ENCODE assay signal across 11 cellular contexts in genomic region chr2:8202139-8202538, GRCh38.
DNase-seq lines count a peak whose midpoint lies in the region; ATAC-seq and TF ChIP-seq lines count a peak whose summit lies in the region.
"Had no signal": no experiment of that assay in that cellular context is flagged by ENCODE, and none has a peak within 500 bp of the region (broad histone marks: within the 10 kb centered on the region; RNA-seq: fewer than 3 reads in every experiment).

No MANE protein-coding gene starts in this region.

- H3K4me3 ChIP-seq in psoas muscle (no peak overlapping the region), gastroesophageal sphincter (no peak overlapping the region), transverse colon (no peak overlapping the region)
- H3K4me3 ChIP-seq: stomach had no signal

- H3K4me1 ChIP-seq in psoas muscle = no peaks in the 10 kb centered on the region
- no peaks in the 10 kb centered on the region for H3K4me1 ChIP-seq in gastroesophageal sphincter
- H3K4me1 ChIP-seq in transverse colon = no peaks in the 10 kb centered on the region
- H3K4me1 ChIP-seq: stomach had no signal

- intact Hi-C loops in psoas muscle (cut with DNase I) (no loop called here), transverse colon (cut with DNase I; ENCODE audit: low total_unique reads) (no loop called here)

- DNase-seq in activated CD4-positive, alpha-beta memory T cell treated with anti-CD3 and anti-CD28 coated beads, Interleukin-2, amount 10 ng/mL, durations not matched to agents 7 days and 5 days = no peak
- DNase-seq in psoas muscle (no peak), transverse colon (no peak)
- DNase-seq in activated CD4-positive, alpha-beta T cell treated with anti-CD3 and anti-CD28 coated beads, Interleukin-2, amount 50 U/mL, for 1 hour = no peak
- DNase-seq: KBM-7, stomach, T-cell had no signal

- CTCF ChIA-PET in activated CD4-positive, alpha-beta memory T cell treated with anti-CD3 and anti-CD28 coated beads, Interleukin-2, amount 10 ng/mL, durations not matched to agents 7 days and 5 days (lab: Charles Lee) = no interaction called here

- POLR2A ChIA-PET in activated CD4-positive, alpha-beta memory T cell treated with anti-CD3 and anti-CD28 coated beads, Interleukin-2, amount 10 ng/mL, durations not matched to agents 7 days and 5 days (lab: Charles Lee) = no interaction called here

- TF ChIP-seq EP300 in gastroesophageal sphincter (IDR thresholded peaks at IDR 0.05) (no peak), transverse colon (IDR thresholded peaks at IDR 0.05; ENCODE audit: low read depth) (no peak)

- in situ Hi-C loops in transverse colon (cut with MboI; ENCODE audit: low pct_ligation_motif_present in 1 of 4, low pct_unique_long_range_greater_than_20kb in 1 of 4, low sequenced_read_pairs in 3 of 4) = no loop called here

- TF ChIP-seq CTCF in psoas muscle (IDR thresholded peaks at IDR 0.05) = no peak
- TF ChIP-seq CTCF in gastroesophageal sphincter (IDR thresholded peaks at IDR 0.05) = no peak
- no peak for TF ChIP-seq CTCF in transverse colon (IDR thresholded peaks at IDR 0.05)

- TF ChIP-seq POLR2A in gastroesophageal sphincter (IDR thresholded peaks at IDR 0.05) (no peak), transverse colon (IDR thresholded peaks at IDR 0.05) (no peak)

- H3K36me3 ChIP-seq in psoas muscle (ENCODE audit: insufficient read depth in 1 of 2, low read depth in 1 of 2) (no peaks in the 10 kb centered on the region), gastroesophageal sphincter (no peaks in the 10 kb centered on the region), transverse colon (no peaks in the 10 kb centered on the region)
- H3K36me3 ChIP-seq: stomach had no signal

- no peaks in the 10 kb centered on the region for H3K27me3 Mint-ChIP-seq in activated CD4-positive, alpha-beta memory T cell treated with anti-CD3 and anti-CD28 coated beads, Interleukin-2, amount 10 ng/mL, durations not matched to agents 7 days and 5 days

- H3K27ac ChIP-seq in psoas muscle (no peak overlapping the region), gastroesophageal sphincter (no peak overlapping the region), transverse colon (no peak overlapping the region)
- H3K27ac ChIP-seq: stomach had no signal

- no peak overlapping the region for H3K4me3 Mint-ChIP-seq in activated CD4-positive, alpha-beta memory T cell treated with anti-CD3 and anti-CD28 coated beads, Interleukin-2, amount 10 ng/mL, durations not matched to agents 7 days and 5 days
- H3K4me3 Mint-ChIP-seq: T-cell had no signal

- peaks cover 24% of the 10 kb centered on the region for H3K36me3 Mint-ChIP-seq in activated CD4-positive, alpha-beta memory T cell treated with anti-CD3 and anti-CD28 coated beads, Interleukin-2, amount 10 ng/mL, durations not matched to agents 7 days and 5 days (ENCODE audit: low read depth)
- H3K36me3 Mint-ChIP-seq: T-cell had no signal

- peaks cover 13% of the 10 kb centered on the region for H3K4me1 Mint-ChIP-seq in activated CD4-positive, alpha-beta memory T cell treated with anti-CD3 and anti-CD28 coated beads, Interleukin-2, amount 10 ng/mL, durations not matched to agents 7 days and 5 days

- H3K27me3 ChIP-seq in psoas muscle (ENCODE audit: insufficient read depth in 3 of 3, low read length in 2 of 3) (no peaks in the 10 kb centered on the region), gastroesophageal sphincter (no peaks in the 10 kb centered on the region), transverse colon (no peaks in the 10 kb centered on the region)
- H3K27me3 ChIP-seq: stomach had no signal

- ATAC-seq in GM18499 (IDR thresholded peaks at IDR 0.05; ENCODE audit: insufficient read depth, unreplicated experiment) (peak; percentile 95), GM21390 (IDR thresholded peaks at IDR 0.05; ENCODE audit: unreplicated experiment) (peak; percentile 76), HG03558 (IDR thresholded peaks at IDR 0.05; ENCODE audit: extremely low read depth, unreplicated experiment) (peak; percentile 81), psoas muscle (no peak), gastroesophageal sphincter (no peak)
- ATAC-seq: T-cell had no signal

- H3K9me3 Mint-ChIP-seq in activated CD4-positive, alpha-beta memory T cell treated with anti-CD3 and anti-CD28 coated beads, Interleukin-2, amount 10 ng/mL, durations not matched to agents 7 days and 5 days = peaks cover 11% of the 10 kb centered on the region

- H3K27ac Mint-ChIP-seq in activated CD4-positive, alpha-beta memory T cell treated with anti-CD3 and anti-CD28 coated beads, Interleukin-2, amount 10 ng/mL, durations not matched to agents 7 days and 5 days = peak overlapping the region; percentile 17
- H3K27ac Mint-ChIP-seq: T-cell had no signal

- peaks cover 6% of the 10 kb centered on the region for H3K9me3 ChIP-seq in psoas muscle
- H3K9me3 ChIP-seq in gastroesophageal sphincter = no peaks in the 10 kb centered on the region
- peaks cover 0 to 4% of the 10 kb centered on the region in 2 donors for H3K9me3 ChIP-seq in transverse colon

- WGBS in psoas muscle, 3 donors = 38 to 45% (median 40%) methylated on average over 7 of the region's 7 CpGs
- WGBS in gastroesophageal sphincter (ENCODE audit: low coverage in 1 of 2), 2 donors = 80 to 83% methylated on average over 7 of the region's 7 CpGs
- 62% methylated on average over 7 of the region's 7 CpGs; no CpG with 5 or more reads in 1 of the 2 donors for WGBS in transverse colon (ENCODE audit: low coverage in 1 of 2), 2 donors

Comparison
In these comparisons a context has a peak if more than half of its experiments do, and no peak if none do; other contexts are left out.
1. ATAC-seq: peak in GM18499 (single experiment), GM21390 (single experiment) and HG03558 (single experiment); none in psoas muscle (0 of 4) and gastroesophageal sphincter (single experiment).